In genomic region chr1:162721471-162721870, GRCh38 we compare ENCODE assay signal across 18 cellular contexts.
DNase-seq lines count a peak whose midpoint lies in the region; ATAC-seq and TF ChIP-seq lines count a peak whose summit lies in the region.
"Had no signal": no experiment of that assay in that cellular context is flagged by ENCODE, and none has a peak within 500 bp of the region (broad histone marks: within the 10 kb centered on the region; RNA-seq: fewer than 3 reads in every experiment).

No MANE protein-coding gene starts in this region.

- TF ChIP-seq CTCF in chondrocyte (IDR thresholded peaks at IDR 0.05) = no peak

- peaks cover 29% of the 10 kb centered on the region for H3K4me1 ChIP-seq in GM23248 (ENCODE audit: insufficient read depth)
- H3K4me1 ChIP-seq: A549 had no signal

- H3K27me3 ChIP-seq in GM23248 (replicated peaks; ENCODE audit: insufficient read depth) = no peaks in the 10 kb centered on the region

- in situ Hi-C loops in GM23248 (cut with MboI) = no loop called here

- no peak overlapping the region for H2AFZ ChIP-seq in GM23248
- H2AFZ ChIP-seq: GM23338 had no signal

- no peaks in the 10 kb centered on the region for H3K9me2 ChIP-seq in GM23248 (ENCODE audit: insufficient read depth)

- peak; percentile 78 for ATAC-seq in GM18868 (IDR thresholded peaks at IDR 0.05; ENCODE audit: unreplicated experiment)
- ATAC-seq in GM18517 (IDR thresholded peaks at IDR 0.05; ENCODE audit: unreplicated experiment) = no peak
- no peak for ATAC-seq in HG02938 (IDR thresholded peaks at IDR 0.05; ENCODE audit: unreplicated experiment)
- no peak for ATAC-seq in HG03469 (IDR thresholded peaks at IDR 0.05; ENCODE audit: unreplicated experiment)
- ATAC-seq: A549, GM23338, HCT116 had no signal

- H3K4me3 Mint-ChIP-seq in chondrocyte (ENCODE audit: unreplicated experiment) = no peak overlapping the region
- H3K4me3 Mint-ChIP-seq: CD4-positive, alpha-beta memory T cell; GM23338; H9 had no signal

- H3K27ac ChIP-seq in GM23248 = peak overlapping the region; percentile 60
- H3K27ac ChIP-seq: A549 had no signal

- H3K4me2 ChIP-seq in GM23248 (ENCODE audit: unreplicated experiment) = no peak overlapping the region
- H3K4me2 ChIP-seq: A549, GM23338 had no signal

- H3K9me3 ChIP-seq in GM23248 (ENCODE audit: low read depth) = no peaks in the 10 kb centered on the region
- H3K9me3 ChIP-seq: A549 had no signal

- peaks cover 100% of the 10 kb centered on the region for H3K79me2 ChIP-seq in GM23248 (ENCODE audit: insufficient read depth)

- intact Hi-C loops in posterior vena cava (cut with DNase I) = no loop called here

- no peaks in the 10 kb centered on the region for H3K9me3 Mint-ChIP-seq in chondrocyte (ENCODE audit: low read depth)
- H3K9me3 Mint-ChIP-seq: CD4-positive, alpha-beta memory T cell; GM23338; H9 had no signal

- DNase-seq in GM23248 (no peak), chondrocyte (ENCODE audit: low spot score) (no peak), posterior vena cava (ENCODE audit: low spot score) (no peak)
- DNase-seq: 8988T; Calu3; CD4-positive, alpha-beta memory T cell; COR-L47; DMS53; DMS79 treated with DMSO at 0.1 percent for 48 hours; GF-D8; H9 had no signal

- peaks cover 38% of the 10 kb centered on the region for H3F3A ChIP-seq in GM23248 (ENCODE audit: insufficient read depth)

- no peak overlapping the region for H3K4me3 ChIP-seq in GM23248
- H3K4me3 ChIP-seq: A549, GM23338 had no signal

- 0 out of 2 replicates have a peak, but pooled peaks cover 11% of the 10 kb centered on the region for H4K20me1 ChIP-seq in GM23248 (ENCODE audit: insufficient read depth)

- no peak overlapping the region for H3K9ac ChIP-seq in GM23248

- H3K36me3 ChIP-seq in GM23248 (ENCODE audit: low read depth) = peaks cover 18% of the 10 kb centered on the region

- H3K36me3 Mint-ChIP-seq in chondrocyte (ENCODE audit: low read depth) = peaks cover 12% of the 10 kb centered on the region
- H3K36me3 Mint-ChIP-seq: CD4-positive, alpha-beta memory T cell had no signal

- H3K4me1 Mint-ChIP-seq in chondrocyte (ENCODE audit: low read depth) = peaks cover 33% of the 10 kb centered on the region
- H3K4me1 Mint-ChIP-seq: CD4-positive, alpha-beta memory T cell; GM23338; H9 had no signal

- H3K27ac Mint-ChIP-seq in chondrocyte (ENCODE audit: unreplicated experiment) = peak overlapping the region; percentile 39
- H3K27ac Mint-ChIP-seq: CD4-positive, alpha-beta memory T cell; GM23338; H9 had no signal

- no peaks in the 10 kb centered on the region for H3K27me3 Mint-ChIP-seq in chondrocyte (ENCODE audit: low read depth)
